8 cellular contexts compared by ENCODE assay signal in the genomic region with DNA sequence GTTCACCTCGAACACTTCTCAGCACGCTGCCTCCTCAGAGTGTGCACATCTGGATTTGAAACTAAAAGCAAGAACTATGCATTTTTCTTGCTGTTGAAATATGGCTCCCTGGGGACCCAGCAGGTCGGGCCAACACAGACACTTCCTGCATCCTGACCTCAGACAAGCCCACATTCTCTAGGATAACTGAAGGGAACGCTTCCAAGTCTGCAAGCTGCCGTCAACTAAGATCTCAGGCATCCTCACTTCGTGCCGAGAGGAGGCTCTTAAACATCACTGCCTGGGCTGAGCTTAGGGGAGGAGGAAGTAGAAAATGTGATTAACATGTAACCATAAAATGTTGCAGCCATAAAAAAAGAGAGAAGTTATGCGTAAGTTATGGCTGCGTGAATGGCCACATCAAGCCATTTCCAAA.
A peak's percentile ranks its signal among the peaks of the same experiment; 100 is the strongest.
DNase-seq lines count a peak whose midpoint lies in the region; ATAC-seq and TF ChIP-seq lines count a peak whose summit lies in the region.

No MANE protein-coding gene starts in this region.

- H3K9me2 ChIP-seq in DOHH2 (replicated peaks; ENCODE audit: control insufficient read depth, low read length): no peaks in the 10 kb centered on the region

- peak overlapping the region; percentile 13 for H3K4me3 ChIP-seq in DOHH2 (ENCODE audit: low read length)

- peaks cover 3% of the 10 kb centered on the region for H3K36me3 Mint-ChIP-seq in memory B cell

- TF ChIP-seq CTCF in DOHH2 (IDR thresholded peaks at IDR 0.05; ENCODE audit: low read depth, low read length, poor library complexity, severe bottlenecking): no peak

- peaks cover 14% of the 10 kb centered on the region for H3K9me3 ChIP-seq in DOHH2 (ENCODE audit: control insufficient read depth, insufficient read depth, low read length)

- ATAC-seq in HG02623 (IDR thresholded peaks at IDR 0.05; ENCODE audit: unreplicated experiment) (peak; percentile 50), memory B cell (ENCODE audit: low read depth) (peak; percentile 89), HG02973 (IDR thresholded peaks at IDR 0.05; ENCODE audit: unreplicated experiment) (no peak)

- H3K27me3 Mint-ChIP-seq in memory B cell: peaks cover 30% of the 10 kb centered on the region

- peaks cover 20% of the 10 kb centered on the region for H3K4me1 Mint-ChIP-seq in memory B cell

- DNase-seq in UCSD-AML1 (lab: John Stamatoyannopoulos, UW; ENCODE audit: unreplicated experiment) (peak; percentile 21), memory B cell (ENCODE audit: low spot score in 2 of 2) (peak; percentile 13 to 14), GM19240 (ENCODE audit: insufficient read length, low spot score) (no peak), activated gamma-delta T cell (lab: John Stamatoyannopoulos, UW) (no peak)
- DNase-seq in stimulated activated CD8-positive, alpha-beta memory T cell treated with anti-CD3 and anti-CD28 coated beads, Interleukin-4, amount 100 ng/mL, for 48 hours: no peak

- H3K4me1 ChIP-seq in DOHH2 (ENCODE audit: control insufficient read depth, low read length): peaks cover 34% of the 10 kb centered on the region

- no peak overlapping the region for H3K27ac ChIP-seq in DOHH2 (ENCODE audit: low read depth, low read length)

- H4K20me1 ChIP-seq in DOHH2 (ENCODE audit: control insufficient read depth, insufficient read depth, low read depth, low read length): no peaks in the 10 kb centered on the region

- no peak overlapping the region for H3K27ac Mint-ChIP-seq in memory B cell

- no peaks in the 10 kb centered on the region for H3K79me2 ChIP-seq in DOHH2 (ENCODE audit: control insufficient read depth, low read length)

- H3F3A ChIP-seq in DOHH2 (ENCODE audit: control insufficient read depth, insufficient read depth): no peaks in the 10 kb centered on the region

- peaks cover 29% of the 10 kb centered on the region for H3K27me3 ChIP-seq in DOHH2 (ENCODE audit: control insufficient read depth, low read length)

- no peaks in the 10 kb centered on the region for H3K36me3 ChIP-seq in DOHH2 (ENCODE audit: control insufficient read depth, low read length)

- peak overlapping the region; percentile 86 for H3K4me3 Mint-ChIP-seq in memory B cell

- H3K9me3 Mint-ChIP-seq in memory B cell: peaks cover 6% of the 10 kb centered on the region

- H3K4me2 ChIP-seq in DOHH2 (ENCODE audit: low read length): peak overlapping the region; percentile 48

Comparison
In these comparisons a context has a peak if more than half of its experiments do, and no peak if none do; other contexts are left out.
1. DNase-seq: peak in UCSD-AML1 (single experiment) and memory B cell (2 of 2); none in GM19240 (single experiment), stimulated activated CD8-positive, alpha-beta memory T cell treated with anti-CD3 and anti-CD28 coated beads, Interleukin-4, amount 100 ng/mL, for 48 hours (single experiment) and activated gamma-delta T cell (single experiment).